6 cellular contexts compared by ENCODE assay signal in the genomic region with DNA sequence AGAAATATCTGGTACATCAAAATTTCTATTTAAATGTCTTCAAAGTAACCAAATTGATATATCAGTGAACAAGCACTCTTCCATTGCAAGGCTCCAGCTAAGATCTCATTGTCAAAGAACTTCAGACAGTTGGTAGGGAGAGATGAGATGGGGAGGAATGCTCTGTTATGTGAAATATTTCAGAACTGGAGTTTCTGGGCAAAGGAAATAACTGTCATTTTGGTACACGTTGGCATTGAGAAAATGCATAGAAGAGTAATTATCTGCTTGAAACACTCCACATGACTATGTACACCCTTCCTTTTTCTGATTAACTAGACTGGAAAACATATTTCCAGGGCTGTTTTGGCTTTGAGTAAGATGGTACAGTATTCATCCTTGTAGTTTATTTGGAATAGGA.
"Had no signal": no experiment of that assay in that cellular context is flagged by ENCODE, and none has a peak within 500 bp of the region (broad histone marks: within the 10 kb centered on the region; RNA-seq: fewer than 3 reads in every experiment).

No MANE protein-coding gene starts in this region.

- FAIRE-seq: HTR-8/SVneo had no signal

- H3K36me3 ChIP-seq: HAP-1 had no signal

- H3K9me3 ChIP-seq: HAP-1 had no signal

- DNase-seq: GOT3, H7, HFFc6, KBM-7 had no signal

- H3K4me3 ChIP-seq: HAP-1 had no signal

- H3K4me1 ChIP-seq: HAP-1 had no signal
